In the genomic region with DNA sequence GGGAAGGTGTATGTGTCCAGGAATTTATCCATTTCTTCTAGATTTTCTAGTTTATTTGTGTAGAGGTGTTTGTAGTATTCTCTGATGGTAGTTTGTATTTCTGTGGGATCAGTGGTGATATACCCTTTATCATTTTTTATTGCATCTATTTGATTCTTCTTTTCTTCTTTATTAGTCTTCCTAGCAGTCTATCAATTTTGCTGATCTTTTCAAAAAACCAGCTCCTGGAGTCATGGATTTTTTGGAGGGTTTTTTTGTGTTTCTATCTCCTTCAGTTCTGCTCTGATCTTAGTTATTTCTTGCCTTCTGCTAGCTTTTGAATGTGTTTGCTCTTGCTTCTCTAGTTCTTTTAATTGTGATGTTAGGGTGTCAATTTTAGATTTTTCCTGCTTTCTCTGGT, we compare ENCODE assay signal across 1 cellular context. TPM values are rescaled to one million over a fixed set of nuclear protein-coding genes. Genes with fewer than 3 reads are reported as not detected.
"Had no signal": no experiment of that assay in that cellular context is flagged by ENCODE, and none has a peak within 500 bp of the region (broad histone marks: within the 10 kb centered on the region; RNA-seq: fewer than 3 reads in every experiment).

No MANE protein-coding gene starts in this region.

RNA-seq across cellular contexts. Expression of a gene that starts 29.4 kb away (rescaled TPM):
- total RNA-seq: M059J had no signal
